Comparison of ENCODE assay signal across 28 cellular contexts in the genomic region with DNA sequence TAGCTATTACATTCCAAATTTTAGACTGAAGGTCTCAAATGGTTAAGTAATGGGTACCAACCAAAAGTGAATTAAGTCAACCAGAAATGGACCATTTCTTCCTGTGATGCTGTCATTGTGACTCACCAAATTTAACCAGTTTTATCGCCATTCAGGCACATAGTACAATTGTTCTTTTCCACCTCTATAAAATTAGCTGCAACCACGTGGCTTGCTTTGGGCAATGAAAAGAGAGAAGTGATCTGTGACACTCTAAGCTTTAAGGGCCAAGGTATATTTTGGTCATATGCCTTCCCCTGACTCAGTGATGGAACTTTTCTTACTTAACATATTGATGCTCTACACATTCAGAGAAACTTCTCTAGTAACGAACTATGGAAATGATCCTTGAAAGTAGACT.
"Had no signal": no experiment of that assay in that cellular context is flagged by ENCODE, and none has a peak within 500 bp of the region (broad histone marks: within the 10 kb centered on the region; RNA-seq: fewer than 3 reads in every experiment).

No MANE protein-coding gene starts in this region.

- H3K9me3 ChIP-seq: heart left ventricle, left lung, lower lobe of right lung, pancreas, prostate gland, suprapubic skin, thoracic aorta, tibial artery, upper lobe of right lung had no signal

- ATAC-seq: heart left ventricle; left colon; left lung; lower lobe of right lung; naive thymus-derived CD8-positive, alpha-beta T cell; pancreas; right cardiac atrium; sciatic nerve; stimulated activated effector memory CD8-positive, alpha-beta T cell treated with anti-CD3 and anti-CD28 coated beads, Interleukin-12 subunit alpha, Interleukin-12 subunit beta, amount 100 ng/mL, for 72 hours; upper lobe of right lung had no signal

- DNase-seq: heart left ventricle; hypothalamus; immature natural killer cell; left colon; left lung; lower lobe of right lung; mammary epithelial cell; mesendoderm; midbrain; naive thymus-derived CD8-positive, alpha-beta T cell; nucleus accumbens; pancreas; posterior cingulate gyrus; retina; right cardiac atrium; stimulated activated CD4-positive, alpha-beta T cell treated with anti-CD3 and anti-CD28 coated beads, Interleukin-12 subunit alpha, Interleukin-12 subunit beta, amount 100 ng/mL, for 4 hours; stimulated activated CD4-positive, alpha-beta T cell treated with anti-CD3 and anti-CD28 coated beads, Interleukin-15, amount 100 ng/mL, for 24 hours; stimulated activated CD4-positive, alpha-beta T cell treated with anti-CD3 and anti-CD28 coated beads, Interleukin-2, amount 100 ng/mL, for 24 hours; stimulated activated CD4-positive, alpha-beta T cell treated with anti-CD3 and anti-CD28 coated beads, Interleukin-4, amount 100 ng/mL, for 1 hour; stimulated activated naive CD4-positive, alpha-beta T cell; tibial artery; upper lobe of right lung had no signal

- H3K4me1 ChIP-seq: heart left ventricle, left lung, lower lobe of right lung, pancreas, prostate gland, suprapubic skin, tibial artery, upper lobe of right lung had no signal

- H3K27me3 ChIP-seq: left lung, pancreas, suprapubic skin, tibial artery, upper lobe of right lung had no signal

- H3K36me3 ChIP-seq: heart left ventricle, left lung, lower lobe of right lung, pancreas, prostate gland, suprapubic skin, thoracic aorta, tibial artery, upper lobe of right lung had no signal

- H3K4me3 ChIP-seq: heart left ventricle, left lung, lower lobe of right lung, pancreas, prostate gland, skin epidermis, suprapubic skin, thoracic aorta, tibial artery, upper lobe of right lung had no signal

- H3K27ac ChIP-seq: heart left ventricle, left lung, lower lobe of right lung, pancreas, prostate gland, skin epidermis, suprapubic skin, thoracic aorta, tibial artery, upper lobe of right lung had no signal
